ENCODE assay signal across 14 cellular contexts in the genomic region with DNA sequence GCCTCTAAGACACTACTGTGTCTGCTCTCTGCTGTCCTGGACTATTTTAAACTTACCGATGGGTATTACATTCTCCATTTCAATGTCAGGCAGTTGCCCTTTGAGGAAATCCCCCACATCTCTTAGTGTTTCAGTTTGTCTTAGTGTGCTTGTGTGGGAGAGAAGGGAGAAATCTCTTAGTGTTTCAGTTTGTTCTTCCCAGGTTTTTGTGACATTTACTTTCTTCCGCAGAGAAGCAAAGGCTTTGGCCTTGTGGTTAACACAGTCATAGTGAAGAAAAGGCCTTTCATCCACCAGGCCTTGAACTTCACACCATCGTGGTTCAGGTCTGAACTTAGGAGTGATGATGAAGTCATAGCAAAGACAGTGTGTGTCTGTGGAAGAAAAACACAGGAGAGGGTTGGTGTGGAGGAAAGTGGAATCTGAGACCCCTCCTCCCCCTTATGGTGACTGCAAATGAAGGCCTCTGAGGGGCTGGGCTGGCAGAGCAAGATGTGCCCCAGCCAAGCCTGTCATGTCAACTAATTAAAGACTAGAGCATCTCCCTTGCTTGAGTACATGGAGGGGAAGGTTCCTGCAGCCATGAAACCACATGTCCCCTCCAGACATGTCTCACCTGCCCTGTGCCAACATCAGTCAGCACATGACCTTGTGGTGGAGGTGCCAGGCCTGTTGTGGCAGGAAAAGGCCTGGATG. TPM values are rescaled to one million over a fixed set of nuclear protein-coding genes. Genes with fewer than 3 reads are reported as not detected.
DNase-seq lines count a peak whose midpoint lies in the region; ATAC-seq, FAIRE-seq and TF ChIP-seq lines count a peak whose summit lies in the region.
"Had no signal": no experiment of that assay in that cellular context is flagged by ENCODE, and none has a peak within 500 bp of the region (broad histone marks: within the 10 kb centered on the region; RNA-seq: fewer than 3 reads in every experiment).

No MANE protein-coding gene starts in this region.

- H3K4ac ChIP-seq in trophoblast cell (ENCODE audit: low read depth, low read length) = no peak overlapping the region

- peaks cover 16% of the 10 kb centered on the region for H3K36me3 Mint-ChIP-seq in activated T-helper 1 cell treated with anti-CD3 and anti-CD28 coated beads, Interleukin-12 subunit alpha, Interleukin-12 subunit beta, Interleukin-2, Interleukin-4 antibody, amounts not matched to agents 30 ng/mL and 10 ng/mL and 1 ng/mL, durations not matched to agents 14 hours and 24 hours and 36 hours (ENCODE audit: low read depth)

- H3K4me3 ChIP-seq in GM06990 (replicated peaks; ENCODE audit: low read depth, low read length) (no peak overlapping the region), trophoblast cell (ENCODE audit: low read depth, low read length) (no peak overlapping the region), kidney (ENCODE audit: low read length in 2 of 2) (no peak overlapping the region)

- TF ChIP-seq CTCF in GM06990 (IDR thresholded peaks at IDR 0.05; ENCODE audit: insufficient read depth, low read length, poor library complexity, severe bottlenecking) (no peak), kidney (IDR thresholded peaks at IDR 0.05; ENCODE audit: borderline replicate concordance, extremely low read depth, insufficient read depth) (no peak)

- intact Hi-C loops in activated T-helper 1 cell treated with anti-CD3 and anti-CD28 coated beads, Interleukin-12 subunit alpha, Interleukin-12 subunit beta, Interleukin-2, Interleukin-4 antibody, amounts not matched to agents 30 ng/mL and 10 ng/mL and 1 ng/mL, durations not matched to agents 14 hours and 24 hours and 36 hours (cut with micrococcal nuclease) = loop anchor here (1.0 to 10.0 kb wide), 7 partner anchors 38 to 1393 kb away; a partner anchor contains a TSS
- intact Hi-C loops in kidney (cut with DNase I) = no loop called here

- WGBS in trophoblast cell (ENCODE audit: extremely low coverage, insufficient coverage, insufficient read length) = no CpG with 5 or more reads among the region's 3 CpGs

- no peak overlapping the region for H3K4me2 ChIP-seq in trophoblast cell (ENCODE audit: low read length)

- H3K36me3 ChIP-seq in GM06990 (ENCODE audit: control insufficient read depth, insufficient read depth, low read length) = no peaks in the 10 kb centered on the region
- no peaks in the 10 kb centered on the region for H3K36me3 ChIP-seq in trophoblast cell (ENCODE audit: control insufficient read depth in 1 of 2, insufficient read depth in 2 of 2, low read length in 2 of 2)
- no peaks in the 10 kb centered on the region for H3K36me3 ChIP-seq in kidney (ENCODE audit: control insufficient read depth in 1 of 2, insufficient read depth in 2 of 2, low read length in 2 of 2)

- H2BK120ac ChIP-seq in trophoblast cell (ENCODE audit: insufficient read depth, low read length, poor library complexity) = no peak overlapping the region

- peak overlapping the region; percentile 54 for H3K4me3 Mint-ChIP-seq in activated T-helper 1 cell treated with anti-CD3 and anti-CD28 coated beads, Interleukin-12 subunit alpha, Interleukin-12 subunit beta, Interleukin-2, Interleukin-4 antibody, amounts not matched to agents 30 ng/mL and 10 ng/mL and 1 ng/mL, durations not matched to agents 14 hours and 24 hours and 36 hours

- no peaks in the 10 kb centered on the region for H3K79me2 ChIP-seq in trophoblast cell (ENCODE audit: control insufficient read depth, insufficient read depth, low read length, poor library complexity)

- no peak overlapping the region for H2AFZ ChIP-seq in trophoblast cell (ENCODE audit: insufficient read depth, low read length, poor library complexity)

- H3K27me3 ChIP-seq in GM06990 (replicated peaks; ENCODE audit: control insufficient read depth, insufficient read depth, low read length) (no peaks in the 10 kb centered on the region), trophoblast cell (ENCODE audit: insufficient read depth, low read length) (peaks cover 8% of the 10 kb centered on the region)

- ATAC-seq in GM18873 (IDR thresholded peaks at IDR 0.05; ENCODE audit: low FRiP score, unreplicated experiment) (peak; percentile 53), HG02884 (IDR thresholded peaks at IDR 0.05; ENCODE audit: unreplicated experiment) (peak; percentile 49)
- ATAC-seq: foreskin keratinocyte, sciatic nerve had no signal

- H3K27me3 Mint-ChIP-seq in activated T-helper 1 cell treated with anti-CD3 and anti-CD28 coated beads, Interleukin-12 subunit alpha, Interleukin-12 subunit beta, Interleukin-2, Interleukin-4 antibody, amounts not matched to agents 30 ng/mL and 10 ng/mL and 1 ng/mL, durations not matched to agents 14 hours and 24 hours and 36 hours (ENCODE audit: insufficient read depth) = peaks cover 28% of the 10 kb centered on the region

- H3K14ac ChIP-seq in trophoblast cell (ENCODE audit: low read length) = no peak overlapping the region

- no peak overlapping the region for H3K27ac ChIP-seq in trophoblast cell (ENCODE audit: low read depth, low read length)
- no peak overlapping the region for H3K27ac ChIP-seq in kidney (ENCODE audit: low read depth in 2 of 2, low read length in 2 of 2)
- H3K27ac ChIP-seq: C4-2B, foreskin keratinocyte had no signal

- no peaks in the 10 kb centered on the region for H3K79me1 ChIP-seq in trophoblast cell (ENCODE audit: low read length)

- H3K27ac Mint-ChIP-seq in activated T-helper 1 cell treated with anti-CD3 and anti-CD28 coated beads, Interleukin-12 subunit alpha, Interleukin-12 subunit beta, Interleukin-2, Interleukin-4 antibody, amounts not matched to agents 30 ng/mL and 10 ng/mL and 1 ng/mL, durations not matched to agents 14 hours and 24 hours and 36 hours = peak overlapping the region; percentile 41

- peaks cover 9% of the 10 kb centered on the region for H3K9me3 ChIP-seq in trophoblast cell (ENCODE audit: insufficient read depth, low read depth, low read length)
- no peaks in the 10 kb centered on the region for H3K9me3 ChIP-seq in kidney (ENCODE audit: control insufficient read depth in 1 of 2, low read length in 2 of 2)

- DNase-seq in GM06990 (ENCODE audit: extremely low read depth, insufficient read length) (peak; percentile 48), ecto neural progenitor cell (ENCODE audit: low spot score) (no peak), trophoblast cell (no peak), kidney (no peak)
- peak; percentile 38 for DNase-seq in activated T-helper 1 cell treated with anti-CD3 and anti-CD28 coated beads, Interleukin-12 subunit alpha, Interleukin-12 subunit beta, Interleukin-2, Interleukin-4 antibody, amounts not matched to agents 30 ng/mL and 10 ng/mL and 1 ng/mL, durations not matched to agents 14 hours and 24 hours and 36 hours (ENCODE audit: low spot score)
- DNase-seq in stimulated activated naive CD4-positive, alpha-beta T cell (lab: John Stamatoyannopoulos, UW) = no peak
- DNase-seq: activated CD4-positive, CD25-positive, alpha-beta regulatory T cell; foreskin keratinocyte; NCI-H1105 treated with DMSO at 0.1 percent for 48 hours had no signal

- H4K8ac ChIP-seq in trophoblast cell (ENCODE audit: low read depth, low read length) = no peak overlapping the region

- no peak overlapping the region for H2BK12ac ChIP-seq in trophoblast cell (ENCODE audit: low read length)

- H3K4me1 Mint-ChIP-seq in activated T-helper 1 cell treated with anti-CD3 and anti-CD28 coated beads, Interleukin-12 subunit alpha, Interleukin-12 subunit beta, Interleukin-2, Interleukin-4 antibody, amounts not matched to agents 30 ng/mL and 10 ng/mL and 1 ng/mL, durations not matched to agents 14 hours and 24 hours and 36 hours (ENCODE audit: low read depth) = peaks cover 57% of the 10 kb centered on the region

- peaks cover 12% of the 10 kb centered on the region for H3K9me3 Mint-ChIP-seq in activated T-helper 1 cell treated with anti-CD3 and anti-CD28 coated beads, Interleukin-12 subunit alpha, Interleukin-12 subunit beta, Interleukin-2, Interleukin-4 antibody, amounts not matched to agents 30 ng/mL and 10 ng/mL and 1 ng/mL, durations not matched to agents 14 hours and 24 hours and 36 hours

- no peak overlapping the region for H2BK5ac ChIP-seq in trophoblast cell (ENCODE audit: low read depth, low read length, poor library complexity)

- H3K9ac ChIP-seq in trophoblast cell (ENCODE audit: low read length) (no peak overlapping the region), kidney (ENCODE audit: low read length in 2 of 2) (no peak overlapping the region)

- no peak overlapping the region for H2AK5ac ChIP-seq in trophoblast cell (ENCODE audit: low read length)

- no peak overlapping the region for H4K91ac ChIP-seq in trophoblast cell (ENCODE audit: low read depth, low read length)

- H4K12ac ChIP-seq in trophoblast cell (ENCODE audit: low read depth, low read length) = no peak overlapping the region

- no peak overlapping the region for H3K23ac ChIP-seq in trophoblast cell (ENCODE audit: low read length)

- no peak overlapping the region for H3K18ac ChIP-seq in trophoblast cell (ENCODE audit: low read length)

- no peak for FAIRE-seq in kidney (lab: Jason Lieb, UNC)

- H3K4me1 ChIP-seq in trophoblast cell (ENCODE audit: control insufficient read depth in 1 of 2, insufficient read depth in 2 of 2, low read length in 2 of 2) (peaks cover 3% of the 10 kb centered on the region in 2 experiments), kidney (ENCODE audit: control insufficient read depth in 1 of 2, insufficient read depth in 1 of 2, low read depth in 1 of 2, low read length in 2 of 2) (peaks cover 0 to 6% of the 10 kb centered on the region in 2 donors)
- H3K4me1 ChIP-seq: foreskin keratinocyte had no signal

RNA-seq across cellular contexts. Expression of a gene that starts 23.9 kb away (rescaled TPM):
- not detected in 2 replicates for total RNA-seq in activated T-helper 1 cell treated with anti-CD3 and anti-CD28 coated beads, Interleukin-12 subunit alpha, Interleukin-12 subunit beta, Interleukin-2, Interleukin-4 antibody, amounts not matched to agents 30 ng/mL and 10 ng/mL and 1 ng/mL, durations not matched to agents 14 hours and 24 hours and 36 hours
- polyA plus RNA-seq in trophoblast cell (2013) = not detected in 2 replicates
- 3.3 TPM for total RNA-seq in kidney
- not detected for polyA plus RNA-seq in kidney (ENCODE audit: insufficient read depth, low read depth, low replicate concordance)
- total RNA-seq: lung microvascular endothelial cell, sciatic nerve had no signal

RNA-seq across cellular contexts. Expression of a gene that starts 37.7 kb away (rescaled TPM):
- total RNA-seq in activated T-helper 1 cell treated with anti-CD3 and anti-CD28 coated beads, Interleukin-12 subunit alpha, Interleukin-12 subunit beta, Interleukin-2, Interleukin-4 antibody, amounts not matched to agents 30 ng/mL and 10 ng/mL and 1 ng/mL, durations not matched to agents 14 hours and 24 hours and 36 hours = 0.91 and 0.99 TPM in 2 replicates
- 0.48 and 0.58 TPM in 2 replicates for polyA plus RNA-seq in trophoblast cell (2013)
- 0.72 TPM for total RNA-seq in kidney
- 0.47 TPM for polyA plus RNA-seq in kidney (ENCODE audit: insufficient read depth, low read depth, low replicate concordance)
- total RNA-seq: sciatic nerve had no signal

RNA-seq across cellular contexts. Expression of a gene that starts 59.6 kb away (rescaled TPM):
- total RNA-seq in activated T-helper 1 cell treated with anti-CD3 and anti-CD28 coated beads, Interleukin-12 subunit alpha, Interleukin-12 subunit beta, Interleukin-2, Interleukin-4 antibody, amounts not matched to agents 30 ng/mL and 10 ng/mL and 1 ng/mL, durations not matched to agents 14 hours and 24 hours and 36 hours = 0.32 and 0.65 TPM in 2 replicates
- polyA plus RNA-seq in trophoblast cell (2013) = 0.08 and 0.14 TPM in 2 replicates
- total RNA-seq in kidney = 1.3 TPM
- polyA plus RNA-seq in kidney (ENCODE audit: insufficient read depth, low read depth, low replicate concordance) = 2.5 TPM

Comparison
In these comparisons a context has a peak if more than half of its experiments do, and no peak if none do; other contexts are left out.
1. DNase-seq: peak in GM06990 (single experiment) and activated T-helper 1 cell treated with anti-CD3 and anti-CD28 coated beads, Interleukin-12 subunit alpha, Interleukin-12 subunit beta, Interleukin-2, Interleukin-4 antibody, amounts not matched to agents 30 ng/mL and 10 ng/mL and 1 ng/mL, durations not matched to agents 14 hours and 24 hours and 36 hours (single experiment); none in ecto neural progenitor cell (single experiment), stimulated activated naive CD4-positive, alpha-beta T cell (0 of 6), trophoblast cell (0 of 2) and kidney (single experiment).